2 cellular contexts compared by ENCODE assay signal in genomic region chr9:87594662-87595061, GRCh38.
TF ChIP-seq lines count a peak whose summit lies in the region.

No MANE protein-coding gene starts in this region.

TF ChIP-seq in GM23338, 12 proteins besides CTCF, POLR2A, EP300 and RAD21:
- TF ChIP-seq JUNB (IDR thresholded peaks at IDR 0.05; ENCODE audit: unreplicated experiment) (no peak), ETS1 (IDR thresholded peaks at IDR 0.05) (no peak), ZNF114 (CRISPR knock-in tag; IDR thresholded peaks at IDR 0.05) (no peak), ZNF462 (CRISPR knock-in tag; IDR thresholded peaks at IDR 0.05) (no peak), EZH2phosphoT487 (IDR thresholded peaks at IDR 0.05; ENCODE audit: unreplicated experiment) (no peak), CREB1 (CRISPR knock-in tag; IDR thresholded peaks at IDR 0.05; ENCODE audit: low read depth) (no peak), REST (IDR thresholded peaks at IDR 0.05; ENCODE audit: unreplicated experiment) (no peak)

TF ChIP-seq in H1, 55 proteins besides CTCF, POLR2A, EP300 and RAD21:
- TF ChIP-seq HDAC6 (IDR thresholded peaks at IDR 0.05; ENCODE audit: low read depth, low read length) (no peak), EZH2 (IDR thresholded peaks at IDR 0.05; ENCODE audit: low read depth, low read length, severe bottlenecking) (no peak), SP4 (IDR thresholded peaks at IDR 0.05; ENCODE audit: low read length) (no peak), YY1 (IDR thresholded peaks at IDR 0.05; ENCODE audit: low read depth, low read length) (no peak), BRCA1 (IDR thresholded peaks at IDR 0.05; ENCODE audit: low read depth, low read length) (no peak), POLR2AphosphoS5 (IDR thresholded peaks at IDR 0.05; ENCODE audit: low read depth, low read length) (no peak), RFX5 (IDR thresholded peaks at IDR 0.05; ENCODE audit: borderline replicate concordance, low read depth, low read length) (no peak), KDM5A (IDR thresholded peaks at IDR 0.05; ENCODE audit: low read length) (no peak), POU5F1 (IDR thresholded peaks at IDR 0.05; ENCODE audit: low read depth, low read length) (no peak), E2F6 (IDR thresholded peaks at IDR 0.05) (no peak), BCL11A (IDR thresholded peaks at IDR 0.05; ENCODE audit: low read depth in 2 of 2, low read length in 2 of 2) (no peak), TBP (IDR thresholded peaks at IDR 0.05; ENCODE audit: low read depth, low read length) (no peak)
